In genomic region chr1:52842643-52843310, GRCh38 we compare ENCODE assay signal across 1 cellular context.
TF ChIP-seq lines count a peak whose summit lies in the region.

Gene ZYG11A, plus strand, starts transcription at chr1:52842760. Its CDS starts 124 bp downstream, at chr1:52842884.

TF ChIP-seq in K562, 482 proteins besides CTCF, POLR2A, EP300 and RAD21 (continued from another document and continues in another):
- TF ChIP-seq CLOCK (CRISPR knock-in tag; IDR thresholded peaks at IDR 0.05; ENCODE audit: borderline replicate concordance) (no peak), ZFP30 (CRISPR knock-in tag; IDR thresholded peaks at IDR 0.05; ENCODE audit: borderline replicate concordance) (no peak), KLF1 (tag; IDR thresholded peaks at IDR 0.05) (peak; percentile 80), PHF20 (IDR thresholded peaks at IDR 0.05; ENCODE audit: partially characterized antibody) (peak; percentile 24), POLR2AphosphoS5 (IDR thresholded peaks at IDR 0.05; ENCODE audit: control insufficient read depth, insufficient read depth, low read depth, low read length) (0 out of 2 replicates have a peak, but pooled peaks have one; percentile 53), PHF8 (IDR thresholded peaks at IDR 0.05; ENCODE audit: borderline replicate concordance, low read length) (peak; percentile 73; the same call in 1 of the 2 replicates), NR2C1 (IDR thresholded peaks at IDR 0.05) (no peak), NR2C1 (tag; IDR thresholded peaks at IDR 0.05) (no peak), CUX1 (CRISPR knock-in tag; IDR thresholded peaks at IDR 0.05) (no peak), ZSCAN29 (IDR thresholded peaks at IDR 0.05) (no peak), CHAMP1 (IDR thresholded peaks at IDR 0.05) (no peak), ZBTB1 (CRISPR knock-in tag; IDR thresholded peaks at IDR 0.05; ENCODE audit: borderline replicate concordance, low read depth) (peak; percentile 83; the same call in 1 of the 2 replicates), HDAC3 (IDR thresholded peaks at IDR 0.05; ENCODE audit: borderline replicate concordance, partially characterized antibody) (no peak), DMBX1 (CRISPR knock-in tag; IDR thresholded peaks at IDR 0.05; ENCODE audit: borderline replicate concordance) (peak; percentile 65; the same call in 1 of the 2 replicates), PCBP1 (IDR thresholded peaks at IDR 0.05; ENCODE audit: low read depth, low read length, poor library complexity, severe bottlenecking) (peak; percentile 80), ZNF197 (CRISPR knock-in tag; IDR thresholded peaks at IDR 0.05; ENCODE audit: low read depth) (no peak; the same call in 1 of the 2 replicates), TAL1 (IDR thresholded peaks at IDR 0.05) (no peak), RHOXF2B (CRISPR knock-in tag; conservative IDR thresholded peaks at IDR 0.05) (no peak), ZNF695 (CRISPR knock-in tag; IDR thresholded peaks at IDR 0.05) (no peak), MTA2 (IDR thresholded peaks at IDR 0.05; ENCODE audit: low read depth) (no peak), SIX5 (IDR thresholded peaks at IDR 0.05; ENCODE audit: borderline replicate concordance in 1 of 2, insufficient read depth in 1 of 2, low read depth in 1 of 2, low read length in 2 of 2) (0 out of 4 replicates have a peak, but pooled peaks of 1 of the 2 experiments have one; percentile 17), GTF3C2 (IDR thresholded peaks at IDR 0.05; ENCODE audit: borderline replicate concordance, extremely low read depth, insufficient read length) (no peak), GTF2E2 (tag; IDR thresholded peaks at IDR 0.05) (no peak; the same call in none of the 2 replicates), TFAP4 (CRISPR knock-in tag; IDR thresholded peaks at IDR 0.05; ENCODE audit: borderline replicate concordance) (peak; percentile 84), MBD2 (IDR thresholded peaks at IDR 0.05; ENCODE audit: borderline replicate concordance, low read depth) (peak; percentile 13; the same call in 1 of the 2 replicates), ZBED1 (IDR thresholded peaks at IDR 0.05) (0 out of 2 replicates have a peak, but pooled peaks have one; percentile 9), MGA (IDR thresholded peaks at IDR 0.05) (peak; percentile 99), BCL6 (CRISPR knock-in tag; IDR thresholded peaks at IDR 0.05) (no peak), ZNF644 (tag; IDR thresholded peaks at IDR 0.05; ENCODE audit: low read depth) (no peak)
